Comparison of ENCODE assay signal across 8 cellular contexts in genomic region chr1:3910769-3911520, GRCh38. TPM values are rescaled to one million over a fixed set of nuclear protein-coding genes. Genes with fewer than 3 reads are reported as not detected.
DNase-seq lines count a peak whose midpoint lies in the region; ATAC-seq and TF ChIP-seq lines count a peak whose summit lies in the region.

No MANE protein-coding gene starts in this region.

- no peak overlapping the region for H3K9ac ChIP-seq in fibroblast of lung (ENCODE audit: insufficient read depth, low read length)

- H3K27ac ChIP-seq in fibroblast of lung (ENCODE audit: insufficient read depth, low read length): no peak overlapping the region

- H3K4me1 ChIP-seq in fibroblast of lung (ENCODE audit: control insufficient read depth, extremely low read depth, insufficient read depth, low read length): no peaks in the 10 kb centered on the region

- no peaks in the 10 kb centered on the region for H4K20me1 ChIP-seq in fibroblast of lung (ENCODE audit: control insufficient read depth, extremely low read depth, insufficient read depth, low read length)

- no peak overlapping the region for H3K27ac Mint-ChIP-seq in neural crest cell (ENCODE audit: unreplicated experiment)
- H3K27ac Mint-ChIP-seq in stimulated activated naive CD8-positive, alpha-beta T cell treated with anti-CD3 and anti-CD28 coated beads, Interleukin-15, amount 100 ng/mL, for 72 hours: no peak overlapping the region

- no peaks in the 10 kb centered on the region for H3K9me3 ChIP-seq in fibroblast of lung (ENCODE audit: control insufficient read depth, insufficient read depth, low read depth, low read length)

- peak; percentile 72 for ATAC-seq in HG03175 (IDR thresholded peaks at IDR 0.05; ENCODE audit: unreplicated experiment)
- ATAC-seq in stimulated activated naive CD8-positive, alpha-beta T cell treated with anti-CD3 and anti-CD28 coated beads, Interleukin-15, amount 100 ng/mL, for 72 hours: peak; percentile 86
- ATAC-seq in GM21786 (IDR thresholded peaks at IDR 0.05; ENCODE audit: unreplicated experiment): no peak

- H3K36me3 Mint-ChIP-seq in neural crest cell (ENCODE audit: low read depth): no peaks in the 10 kb centered on the region

- peak; percentile 68 for DNase-seq in DMS153 (lab: John Stamatoyannopoulos, UW)
- peak; percentile 35 for DNase-seq in NOMO-1 treated with DMSO at 0.1 percent for 48 hours (lab: John Stamatoyannopoulos, UW; ENCODE audit: unreplicated experiment)
- peak; percentile 74 for DNase-seq in activated T-cell treated with anti-CD3 and anti-CD28 coated beads for 48 hours (ENCODE audit: low read depth)
- peak; percentile 40 to 41 for DNase-seq in fibroblast of lung (ENCODE audit: low read depth in 2 of 2)
- peak; percentile 87 for DNase-seq in neural crest cell (ENCODE audit: low read depth, low spot score)
- peak; percentile 69 to 70 for DNase-seq in stimulated activated naive CD8-positive, alpha-beta T cell treated with anti-CD3 and anti-CD28 coated beads, Interleukin-15, amount 100 ng/mL, for 72 hours

- H3K27me3 Mint-ChIP-seq in neural crest cell (ENCODE audit: low read depth): peaks cover 19% of the 10 kb centered on the region
- H3K27me3 Mint-ChIP-seq in stimulated activated naive CD8-positive, alpha-beta T cell treated with anti-CD3 and anti-CD28 coated beads, Interleukin-15, amount 100 ng/mL, for 72 hours: peaks cover 29% of the 10 kb centered on the region

- TF ChIP-seq CTCF in fibroblast of lung (conservative IDR thresholded peaks at IDR 0.05 in 1 of 2, IDR thresholded peaks at IDR 0.05 in 1 of 2; ENCODE audit: low read depth in 1 of 2, low read length in 2 of 2): peak; percentile 45 to 58
- peak; percentile 89 for TF ChIP-seq CTCF in neural crest cell (conservative IDR thresholded peaks at IDR 0.05)

- no peak overlapping the region for H3K4me2 ChIP-seq in fibroblast of lung (ENCODE audit: extremely low read depth, insufficient read depth, low read length)

- H3K79me2 ChIP-seq in fibroblast of lung (ENCODE audit: control insufficient read depth, insufficient read depth, low read length): no peaks in the 10 kb centered on the region

- peaks cover 16% of the 10 kb centered on the region for H3K4me1 Mint-ChIP-seq in neural crest cell
- H3K4me1 Mint-ChIP-seq in stimulated activated naive CD8-positive, alpha-beta T cell treated with anti-CD3 and anti-CD28 coated beads, Interleukin-15, amount 100 ng/mL, for 72 hours: peaks cover 16% of the 10 kb centered on the region

- no peak overlapping the region for H2AFZ ChIP-seq in fibroblast of lung (ENCODE audit: low read length)

- H3K36me3 ChIP-seq in fibroblast of lung (ENCODE audit: control insufficient read depth, insufficient read depth, low read length): no peaks in the 10 kb centered on the region

- H3K27me3 ChIP-seq in fibroblast of lung (ENCODE audit: control insufficient read depth, insufficient read depth, low read length): no peaks in the 10 kb centered on the region

- H3K4me3 ChIP-seq in fibroblast of lung (replicated peaks in 1 of 4; ENCODE audit: control extremely low read depth in 1 of 4, insufficient read depth in 1 of 4, low read depth in 3 of 4, low read length in 4 of 4): no peak overlapping the region

- H3K9me3 Mint-ChIP-seq in neural crest cell: no peaks in the 10 kb centered on the region
- no peaks in the 10 kb centered on the region for H3K9me3 Mint-ChIP-seq in stimulated activated naive CD8-positive, alpha-beta T cell treated with anti-CD3 and anti-CD28 coated beads, Interleukin-15, amount 100 ng/mL, for 72 hours

- H3K4me3 Mint-ChIP-seq in neural crest cell: no peak overlapping the region
- H3K4me3 Mint-ChIP-seq in stimulated activated naive CD8-positive, alpha-beta T cell treated with anti-CD3 and anti-CD28 coated beads, Interleukin-15, amount 100 ng/mL, for 72 hours: peak overlapping the region in 1 of 2 donors; percentile 33

RNA-seq across cellular contexts. Expression of gene C1orf174, which starts 10.9 kb away (rescaled TPM):
- total RNA-seq in fibroblast of lung (24.1 and 27.5 TPM in 2 replicates), neural crest cell (36.8 and 39.6 TPM in 2 replicates)
- polyA plus RNA-seq in fibroblast of lung: 35.4 and 39.6 TPM in 2 replicates
- polyA plus RNA-seq in fibroblast of lung (2012): 22.2 and 24.8 TPM in 2 replicates
- polyA minus RNA-seq in fibroblast of lung (ENCODE audit: low replicate concordance): 19.4 and 33.4 TPM in 2 replicates

RNA-seq across cellular contexts. Expression of gene DFFB, which starts 53.7 kb away (rescaled TPM):
- 7.6 and 8.7 TPM in 2 replicates for total RNA-seq in fibroblast of lung
- polyA plus RNA-seq in fibroblast of lung: 5.8 and 6.4 TPM in 2 replicates
- 3.5 and 4.1 TPM in 2 replicates for polyA plus RNA-seq in fibroblast of lung (2012)
- polyA minus RNA-seq in fibroblast of lung (ENCODE audit: low replicate concordance): 2.1 and 2.8 TPM in 2 replicates
- total RNA-seq in neural crest cell: 11.3 and 13.1 TPM in 2 replicates

RNA-seq across cellular contexts. Expression of gene CEP104, which starts 53.9 kb away (rescaled TPM):
- total RNA-seq in fibroblast of lung: 28.9 and 31.6 TPM in 2 replicates
- 25.4 and 31.8 TPM in 2 replicates for polyA plus RNA-seq in fibroblast of lung
- polyA plus RNA-seq in fibroblast of lung (2012): 22.3 and 24.0 TPM in 2 replicates
- polyA minus RNA-seq in fibroblast of lung (ENCODE audit: low replicate concordance): 25.6 and 66.1 TPM in 2 replicates
- 36.2 and 37.3 TPM in 2 replicates for total RNA-seq in neural crest cell

Comparison
In these comparisons a context has a peak if more than half of its experiments do, and no peak if none do; other contexts are left out.
1. DNase-seq: peak in every context shown above with its lines; median percentile 87 in neural crest cell; 74 in activated T-cell treated with anti-CD3 and anti-CD28 coated beads for 48 hours; 70 in stimulated activated naive CD8-positive, alpha-beta T cell treated with anti-CD3 and anti-CD28 coated beads, Interleukin-15, amount 100 ng/mL, for 72 hours; 68 in DMS153; 40 in fibroblast of lung; 35 in NOMO-1 treated with DMSO at 0.1 percent for 48 hours.